ENCODE assay signal across 4 cellular contexts in genomic region chr20:54215157-54215789, GRCh38.
TF ChIP-seq lines count a peak whose summit lies in the region.

No MANE protein-coding gene starts in this region.

TF ChIP-seq in SK-N-SH, 30 proteins besides CTCF, POLR2A, EP300 and RAD21:
- no peak for TF ChIP-seq FOXM1 (IDR thresholded peaks at IDR 0.05; ENCODE audit: low read depth)
- no peak for TF ChIP-seq SIN3A (IDR thresholded peaks at IDR 0.05; ENCODE audit: borderline replicate concordance, low read depth, low read length)
- TF ChIP-seq ELF1 (IDR thresholded peaks at IDR 0.05), result no peak
- no peak for TF ChIP-seq GATA2 (CRISPR knock-in tag; IDR thresholded peaks at IDR 0.05)
- TF ChIP-seq RXRA (IDR thresholded peaks at IDR 0.05; ENCODE audit: borderline replicate concordance, low read depth), result no peak
- no peak for TF ChIP-seq MEF2A (IDR thresholded peaks at IDR 0.05; ENCODE audit: borderline replicate concordance, low read depth)
- no peak for TF ChIP-seq SMC3 (IDR thresholded peaks at IDR 0.05; ENCODE audit: low read depth, low read length)
- no peak for TF ChIP-seq TEAD4 (IDR thresholded peaks at IDR 0.05; ENCODE audit: borderline replicate concordance, insufficient read depth)
- TF ChIP-seq IRF3 (IDR thresholded peaks at IDR 0.05; ENCODE audit: low read depth, low read length), result no peak
- no peak for TF ChIP-seq EZH2phosphoT487 (IDR thresholded peaks at IDR 0.05; ENCODE audit: borderline replicate concordance, low read depth)
- TF ChIP-seq FOSL2 (IDR thresholded peaks at IDR 0.05; ENCODE audit: borderline replicate concordance, low read depth), result no peak
- TF ChIP-seq TAF1 (IDR thresholded peaks at IDR 0.05; ENCODE audit: borderline replicate concordance, low read depth, low read length), result no peak
- no peak for TF ChIP-seq POLR2AphosphoS5 (IDR thresholded peaks at IDR 0.05; ENCODE audit: low read depth, low read length)
- TF ChIP-seq RCOR1 (IDR thresholded peaks at IDR 0.05; ENCODE audit: low read length), result no peak
- no peak for TF ChIP-seq GABPA (IDR thresholded peaks at IDR 0.05; ENCODE audit: low read depth)
- no peak for TF ChIP-seq MXI1 (IDR thresholded peaks at IDR 0.05; ENCODE audit: low read depth, low read length)
- no peak for TF ChIP-seq JUND (IDR thresholded peaks at IDR 0.05)

TF ChIP-seq in SK-N-SH treated with all-trans-retinoic acid at 6 μM for 48 hours, 23 proteins besides CTCF, POLR2A, EP300 and RAD21:
- no peak for TF ChIP-seq PATZ1 (CRISPR knock-in tag; IDR thresholded peaks at IDR 0.05; ENCODE audit: borderline replicate concordance)

TF ChIP-seq in HEK293, 187 proteins besides CTCF, POLR2A, EP300 and RAD21:
- no peak for TF ChIP-seq ZNF292 (tag by site-specific recombination; IDR thresholded peaks at IDR 0.05; ENCODE audit: borderline replicate concordance, low read depth)
- TF ChIP-seq AEBP2 (tag by site-specific recombination; IDR thresholded peaks at IDR 0.05; ENCODE audit: borderline replicate concordance), result no peak
- no peak for TF ChIP-seq ZBTB1 (tag by site-specific recombination; IDR thresholded peaks at IDR 0.05)
- no peak for TF ChIP-seq ZNF16 (tag by site-specific recombination; IDR thresholded peaks at IDR 0.05; ENCODE audit: low read depth)
- no peak for TF ChIP-seq GLI2 (tag by site-specific recombination; IDR thresholded peaks at IDR 0.05; ENCODE audit: borderline replicate concordance, low read depth)
- TF ChIP-seq SP7 (tag by site-specific recombination; IDR thresholded peaks at IDR 0.05), result peak; percentile 54
- peak; percentile 53; the same call in 1 of the 2 replicates for TF ChIP-seq ATF2 (tag by site-specific recombination; IDR thresholded peaks at IDR 0.05; ENCODE audit: low read depth)
- TF ChIP-seq ZNF555 (tag by site-specific recombination; conservative IDR thresholded peaks at IDR 0.05), result no peak
- TF ChIP-seq ZBTB10 (tag by site-specific recombination; IDR thresholded peaks at IDR 0.05), result no peak
- no peak for TF ChIP-seq ZNF626 (tag by site-specific recombination; IDR thresholded peaks at IDR 0.05)

TF ChIP-seq in K562, 482 proteins besides CTCF, POLR2A, EP300 and RAD21:
- TF ChIP-seq HBP1 (CRISPR knock-in tag; IDR thresholded peaks at IDR 0.05), result no peak
- TF ChIP-seq ADNP (tag; IDR thresholded peaks at IDR 0.05), result no peak
- no peak for TF ChIP-seq ETV1 (tag; conservative IDR thresholded peaks at IDR 0.05; ENCODE audit: low read depth)
- TF ChIP-seq ATF3 (IDR thresholded peaks at IDR 0.05), result peak; percentile 21; the same call in 1 of the 2 replicates
- no peak for TF ChIP-seq ATF3 (CRISPR knock-in tag; conservative IDR thresholded peaks at IDR 0.05)
- no peak for TF ChIP-seq FOXP4 (CRISPR knock-in tag; IDR thresholded peaks at IDR 0.05; ENCODE audit: borderline replicate concordance)
